Comparison of ENCODE assay signal across 1 cellular context in the genomic region with DNA sequence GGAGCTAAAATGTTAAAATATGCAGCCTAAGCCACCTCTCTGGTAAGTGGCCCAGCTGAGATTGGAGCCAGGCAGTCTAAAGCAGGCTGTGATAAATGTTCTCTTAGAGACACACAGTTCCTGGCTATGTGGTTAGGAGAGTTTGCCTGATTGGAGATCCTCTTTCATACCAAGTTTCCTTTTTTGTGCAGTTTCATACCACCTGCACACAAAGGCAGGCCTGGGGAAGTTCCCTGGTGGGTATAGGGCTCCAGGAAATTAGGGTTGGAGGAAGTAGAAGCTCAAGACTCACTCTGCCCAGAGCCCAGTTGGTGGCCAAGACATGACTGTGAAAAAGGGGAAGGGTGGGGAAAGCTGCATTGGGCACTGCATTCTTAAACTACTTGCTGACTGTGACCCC.
TF ChIP-seq lines count a peak whose summit lies in the region.

No MANE protein-coding gene starts in this region.

TF ChIP-seq in WTC11, 78 proteins besides CTCF, POLR2A, EP300 and RAD21 (continued from another document):
- TF ChIP-seq, protein P1, sequence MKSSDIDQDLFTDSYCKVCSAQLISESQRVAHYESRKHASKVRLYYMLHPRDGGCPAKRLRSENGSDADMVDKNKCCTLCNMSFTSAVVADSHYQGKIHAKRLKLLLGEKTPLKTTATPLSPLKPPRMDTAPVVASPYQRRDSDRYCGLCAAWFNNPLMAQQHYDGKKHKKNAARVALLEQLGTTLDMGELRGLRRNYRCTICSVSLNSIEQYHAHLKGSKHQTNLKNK (CRISPR knock-in tag; IDR thresholded peaks at IDR 0.05), result no peak
- TF ChIP-seq JUN (CRISPR knock-in tag; IDR thresholded peaks at IDR 0.05) (no peak), ZNF219 (CRISPR knock-in tag; IDR thresholded peaks at IDR 0.05; ENCODE audit: borderline replicate concordance) (no peak), NR3C1 (CRISPR knock-in tag; conservative IDR thresholded peaks at IDR 0.05; ENCODE audit: low read depth) (no peak), RELA (CRISPR knock-in tag; IDR thresholded peaks at IDR 0.05; ENCODE audit: borderline replicate concordance) (no peak), TCF7 (CRISPR knock-in tag; IDR thresholded peaks at IDR 0.05; ENCODE audit: low read depth) (no peak), JAZF1 (CRISPR knock-in tag; IDR thresholded peaks at IDR 0.05) (no peak), OVOL2 (CRISPR knock-in tag; IDR thresholded peaks at IDR 0.05; ENCODE audit: borderline replicate concordance) (no peak)
- TF ChIP-seq, protein P2, sequence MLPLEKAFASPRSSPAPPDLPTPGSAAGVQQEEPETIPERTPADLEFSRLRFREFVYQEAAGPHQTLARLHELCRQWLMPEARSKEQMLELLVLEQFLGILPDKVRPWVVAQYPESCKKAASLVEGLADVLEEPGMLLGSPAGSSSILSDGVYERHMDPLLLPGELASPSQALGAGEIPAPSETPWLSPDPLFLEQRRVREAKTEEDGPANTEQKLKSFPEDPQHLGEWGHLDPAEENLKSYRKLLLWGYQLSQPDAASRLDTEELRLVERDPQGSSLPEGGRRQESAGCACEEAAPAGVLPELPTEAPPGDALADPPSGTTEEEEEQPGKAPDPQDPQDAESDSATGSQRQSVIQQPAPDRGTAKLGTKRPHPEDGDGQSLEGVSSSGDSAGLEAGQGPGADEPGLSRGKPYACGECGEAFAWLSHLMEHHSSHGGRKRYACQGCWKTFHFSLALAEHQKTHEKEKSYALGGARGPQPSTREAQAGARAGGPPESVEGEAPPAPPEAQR (CRISPR knock-in tag; IDR thresholded peaks at IDR 0.05), result no peak
- TF ChIP-seq, protein P3, sequence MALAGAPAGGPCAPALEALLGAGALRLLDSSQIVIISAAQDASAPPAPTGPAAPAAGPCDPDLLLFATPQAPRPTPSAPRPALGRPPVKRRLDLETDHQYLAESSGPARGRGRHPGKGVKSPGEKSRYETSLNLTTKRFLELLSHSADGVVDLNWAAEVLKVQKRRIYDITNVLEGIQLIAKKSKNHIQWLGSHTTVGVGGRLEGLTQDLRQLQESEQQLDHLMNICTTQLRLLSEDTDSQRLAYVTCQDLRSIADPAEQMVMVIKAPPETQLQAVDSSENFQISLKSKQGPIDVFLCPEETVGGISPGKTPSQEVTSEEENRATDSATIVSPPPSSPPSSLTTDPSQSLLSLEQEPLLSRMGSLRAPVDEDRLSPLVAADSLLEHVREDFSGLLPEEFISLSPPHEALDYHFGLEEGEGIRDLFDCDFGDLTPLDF (CRISPR knock-in tag; IDR thresholded peaks at IDR 0.05), result no peak
- TF ChIP-seq, protein P4, sequence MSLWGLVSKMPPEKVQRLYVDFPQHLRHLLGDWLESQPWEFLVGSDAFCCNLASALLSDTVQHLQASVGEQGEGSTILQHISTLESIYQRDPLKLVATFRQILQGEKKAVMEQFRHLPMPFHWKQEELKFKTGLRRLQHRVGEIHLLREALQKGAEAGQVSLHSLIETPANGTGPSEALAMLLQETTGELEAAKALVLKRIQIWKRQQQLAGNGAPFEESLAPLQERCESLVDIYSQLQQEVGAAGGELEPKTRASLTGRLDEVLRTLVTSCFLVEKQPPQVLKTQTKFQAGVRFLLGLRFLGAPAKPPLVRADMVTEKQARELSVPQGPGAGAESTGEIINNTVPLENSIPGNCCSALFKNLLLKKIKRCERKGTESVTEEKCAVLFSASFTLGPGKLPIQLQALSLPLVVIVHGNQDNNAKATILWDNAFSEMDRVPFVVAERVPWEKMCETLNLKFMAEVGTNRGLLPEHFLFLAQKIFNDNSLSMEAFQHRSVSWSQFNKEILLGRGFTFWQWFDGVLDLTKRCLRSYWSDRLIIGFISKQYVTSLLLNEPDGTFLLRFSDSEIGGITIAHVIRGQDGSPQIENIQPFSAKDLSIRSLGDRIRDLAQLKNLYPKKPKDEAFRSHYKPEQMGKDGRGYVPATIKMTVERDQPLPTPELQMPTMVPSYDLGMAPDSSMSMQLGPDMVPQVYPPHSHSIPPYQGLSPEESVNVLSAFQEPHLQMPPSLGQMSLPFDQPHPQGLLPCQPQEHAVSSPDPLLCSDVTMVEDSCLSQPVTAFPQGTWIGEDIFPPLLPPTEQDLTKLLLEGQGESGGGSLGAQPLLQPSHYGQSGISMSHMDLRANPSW (CRISPR knock-in tag; conservative IDR thresholded peaks at IDR 0.05; ENCODE audit: low read depth), result no peak
